23 cellular contexts compared by ENCODE assay signal in the genomic region with DNA sequence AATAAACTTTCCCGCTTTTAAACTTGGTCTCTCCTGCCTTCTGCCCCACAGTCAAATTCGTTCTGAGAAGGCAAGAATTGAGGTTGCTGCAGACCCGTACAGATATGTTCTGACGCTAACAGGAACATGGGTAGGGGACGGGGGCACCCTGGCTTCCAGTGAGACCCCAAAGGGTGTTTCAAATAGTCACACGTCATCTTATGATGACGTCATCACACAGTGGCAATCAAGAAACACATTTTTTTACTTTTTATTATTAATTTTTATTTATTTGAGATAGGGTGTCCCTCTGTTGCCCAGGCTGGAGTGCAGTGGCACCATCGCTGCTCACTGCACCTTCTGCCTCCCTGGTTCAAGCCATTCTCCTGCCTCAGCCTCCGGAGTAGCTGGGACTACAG. TPM values are rescaled to one million over a fixed set of nuclear protein-coding genes. Genes with fewer than 3 reads are reported as not detected.
"Had no signal": no experiment of that assay in that cellular context is flagged by ENCODE, and none has a peak within 500 bp of the region (broad histone marks: within the 10 kb centered on the region; RNA-seq: fewer than 3 reads in every experiment).

No MANE protein-coding gene starts in this region.

- H3K4me1 ChIP-seq: neural progenitor cell, pancreas, sigmoid colon, spleen, suprapubic skin, vagina had no signal

- ATAC-seq: heart right ventricle; natural killer cell; pancreas; stimulated activated effector memory CD8-positive, alpha-beta T cell treated with anti-CD3 and anti-CD28 coated beads, Interleukin-12 subunit alpha, Interleukin-12 subunit beta, amount 100 ng/mL, for 72 hours had no signal

- H3K27me3 ChIP-seq: heart right ventricle, hepatocyte, neural progenitor cell, neutrophil, pancreas, right atrium auricular region, sigmoid colon, spleen, suprapubic skin, tibial nerve, vagina had no signal

- H2AFZ ChIP-seq: hepatocyte, neural progenitor cell had no signal

- H3K9me3 ChIP-seq: heart right ventricle, left ventricle myocardium inferior, neutrophil, pancreas, right atrium auricular region, sigmoid colon, spleen, suprapubic skin, tibial nerve, vagina had no signal

- H3K4me2 ChIP-seq: hepatocyte, neural progenitor cell had no signal

- H3K36me3 ChIP-seq: neural progenitor cell had no signal

- H3K79me2 ChIP-seq: hepatocyte had no signal

- DNase-seq: heart right ventricle; islet precursor cell; left ventricle myocardium inferior; mesendoderm; naive B cell; natural killer cell; nephron progenitor cell; occipital lobe; pancreas; sigmoid colon; small intestine; spleen; stimulated activated CD4-positive, alpha-beta T cell treated with anti-CD3 and anti-CD28 coated beads, Interleukin-4, amount 100 ng/mL, for 24 hours; stimulated activated naive CD4-positive, alpha-beta T cell had no signal

- H3K9ac ChIP-seq: neural progenitor cell had no signal

- H3K27ac ChIP-seq: heart right ventricle, hepatocyte, left ventricle myocardium inferior, neural progenitor cell, neutrophil, pancreas, right atrium auricular region, sigmoid colon, suprapubic skin, tibial nerve, vagina had no signal

- H3K4me3 ChIP-seq: heart right ventricle, hepatocyte, left ventricle myocardium inferior, lung, neural progenitor cell, pancreas, right atrium auricular region, sigmoid colon, spleen, suprapubic skin, tibial nerve, vagina had no signal

RNA-seq across cellular contexts. Expression of gene TESMIN, which starts 22.9 kb away (rescaled TPM):
- total RNA-seq: sigmoid colon had no signal
